Comparison of ENCODE assay signal across 1 cellular context in genomic region chr2:88694015-88694414, GRCh38.
TF ChIP-seq lines count a peak whose summit lies in the region.

No MANE protein-coding gene starts in this region.

TF ChIP-seq in GM12878, 131 proteins besides CTCF, POLR2A, EP300 and RAD21 (continued from another document):
- TF ChIP-seq PRDM15 (CRISPR knock-in tag; IDR thresholded peaks at IDR 0.05) (no peak), BHLHE40 (IDR thresholded peaks at IDR 0.05; ENCODE audit: borderline replicate concordance in 1 of 2, low read depth in 2 of 2, low read length in 1 of 2) (no peak), HCFC1 (IDR thresholded peaks at IDR 0.05; ENCODE audit: low read length) (no peak), IKZF2 (IDR thresholded peaks at IDR 0.05) (no peak), E4F1 (IDR thresholded peaks at IDR 0.05; ENCODE audit: borderline replicate concordance, partially characterized antibody) (no peak), ATF7 (IDR thresholded peaks at IDR 0.05; ENCODE audit: low read depth) (no peak)
TF ChIP-seq in GM12878: peak in this region for 0.
